Comparison of ENCODE assay signal across 18 cellular contexts in genomic region chr11:71281901-71282300, GRCh38. TPM values are rescaled to one million over a fixed set of nuclear protein-coding genes. Genes with fewer than 3 reads are reported as not detected.
DNase-seq lines count a peak whose midpoint lies in the region; ATAC-seq, FAIRE-seq and TF ChIP-seq lines count a peak whose summit lies in the region.
"Had no signal": no experiment of that assay in that cellular context is flagged by ENCODE, and none has a peak within 500 bp of the region (broad histone marks: within the 10 kb centered on the region; RNA-seq: fewer than 3 reads in every experiment).

No MANE protein-coding gene starts in this region.

- WGBS in body of pancreas, 2 donors: 62 to 67% methylated on average over 6 of the region's 6 CpGs
- WGBS in HepG2 (ENCODE audit: low lambda C conversion rate): 61% methylated on average over 5 of the region's 6 CpGs
- 20 to 38% methylated on average over 1 to 6 of the region's 6 CpGs for WGBS in transverse colon (ENCODE audit: low coverage in 1 of 2), 2 donors

- ATAC-seq in body of pancreas: no peak
- no peak for ATAC-seq in HepG2
- ATAC-seq: A549, Right ventricle myocardium inferior had no signal

- no peaks in the 10 kb centered on the region for H3K79me2 ChIP-seq in HepG2 (ENCODE audit: insufficient read depth, low read length)

- H3K9me3 ChIP-seq in body of pancreas (no peaks in the 10 kb centered on the region), HepG2 (ENCODE audit: low read length) (no peaks in the 10 kb centered on the region), transverse colon (no peaks in the 10 kb centered on the region)
- H3K9me3 ChIP-seq: A549 had no signal

- H3K4me2 ChIP-seq in HepG2 (ENCODE audit: low read depth, low read length): peak overlapping the region; percentile 55; the same call in 1 of the 2 replicates
- H3K4me2 ChIP-seq: A549 had no signal

- DNase-seq in activated CD8-positive, alpha-beta memory T cell treated with anti-CD3 and anti-CD28 coated beads for 24 hours: peak; percentile 11
- no peak for DNase-seq in activated CD8-positive, alpha-beta memory T cell treated with anti-CD3 and anti-CD28 coated beads, Interleukin-2, amount 50 U/mL, for 4 hours
- DNase-seq in body of pancreas (no peak), HepG2 (ENCODE audit: low spot score) (no peak), transverse colon (no peak), NCI-H2107 (lab: John Stamatoyannopoulos, UW) (no peak), NCI-H446 (lab: John Stamatoyannopoulos, UW) (no peak)
- DNase-seq in stimulated activated naive CD4-positive, alpha-beta T cell treated with Interleukin-2 at 50 U/mL for 16 hours (lab: John Stamatoyannopoulos, UW): no peak
- DNase-seq: DMS79 treated with DMSO at 0.1 percent for 48 hours, MM.1S, NCI-H1105 treated with DMSO at 0.1 percent for 48 hours, NCI-H187, NCI-H446 treated with DMSO at 0.1 percent for 48 hours, NCI-H748 treated with DMSO at 0.1 percent for 48 hours had no signal

- TF ChIP-seq EP300 in HepG2 (IDR thresholded peaks at IDR 0.05; ENCODE audit: low read depth in 2 of 2, low read length in 2 of 2) (no peak), HepG2 (CRISPR knock-in tag; IDR thresholded peaks at IDR 0.05; ENCODE audit: borderline replicate concordance) (no peak), transverse colon (IDR thresholded peaks at IDR 0.05; ENCODE audit: low read depth) (no peak)

- TF ChIP-seq CTCF in body of pancreas (IDR thresholded peaks at IDR 0.05): no peak
- no peak for TF ChIP-seq CTCF in HepG2 (CRISPR knock-in tag; IDR thresholded peaks at IDR 0.05)
- no peak for TF ChIP-seq CTCF in transverse colon (IDR thresholded peaks at IDR 0.05)

- H3K27ac ChIP-seq in body of pancreas (peak overlapping the region; percentile 34 to 89 (median 81)), HepG2 (ENCODE audit: extremely low read length, insufficient read depth, low read length) (no peak overlapping the region), transverse colon (peak overlapping the region; percentile 61 to 85 (median 83))
- H3K27ac ChIP-seq: A549 had no signal

- CTCF ChIA-PET in HepG2 (lab: Yijun Ruan, JAX; ENCODE audit: low intra/inter-chr PET ratio, low total read pairs): no interaction called here

- no peak overlapping the region for H3K4me3 ChIP-seq in body of pancreas
- H3K4me3 ChIP-seq in HepG2 (replicated peaks in 1 of 3; ENCODE audit: insufficient read depth in 1 of 3, low read depth in 2 of 3, low read length in 3 of 3): 0 out of 6 replicates have a peak overlapping the region, but pooled peaks of 1 of the 3 experiments have one; percentile 3
- H3K4me3 ChIP-seq in transverse colon: no peak overlapping the region
- H3K4me3 ChIP-seq: A549 had no signal

- H3K27me3 ChIP-seq in body of pancreas (no peaks in the 10 kb centered on the region), HepG2 (ENCODE audit: control insufficient read depth in 1 of 2, insufficient read depth in 2 of 2, low read length in 2 of 2) (0 out of 5 replicates have a peak, but pooled peaks cover 0 to 4% of the 10 kb centered on the region in 2 experiments), transverse colon (no peaks in the 10 kb centered on the region)

- no peak for FAIRE-seq in HepG2 (lab: Jason Lieb, UNC)
- FAIRE-seq: A549, G401.6, GM12892 had no signal

- H3K4me1 ChIP-seq in body of pancreas (peaks cover 51% of the 10 kb centered on the region), HepG2 (ENCODE audit: insufficient read depth, low read length) (peaks cover 66% of the 10 kb centered on the region), transverse colon (peaks cover under 1 to 29% (median 17%) of the 10 kb centered on the region in 4 donors)

- POLR2A ChIA-PET in HepG2 (lab: Yijun Ruan, JAX): interaction anchor here (2.0 kb wide), 1 partner anchor 29 kb away, joined by 21 read pairs; the partner anchor contains the start of gene SHANK2

- intact Hi-C loops in body of pancreas (cut with DNase I): no loop called here
- intact Hi-C loops in HepG2 (cut with micrococcal nuclease; ENCODE audit: unreplicated experiment): loop anchor here (1.0 to 2.0 kb wide), 2 partner anchors 13 to 29 kb away; partner anchors contain the start of gene SHANK2
- intact Hi-C loops in transverse colon (cut with DNase I; ENCODE audit: low total_unique reads): no loop called here

- H2AFZ ChIP-seq in HepG2 (ENCODE audit: low read length): no peak overlapping the region

- no peaks in the 10 kb centered on the region for H4K20me1 ChIP-seq in HepG2 (ENCODE audit: insufficient read depth, low read length)

- in situ Hi-C loops in HepG2 (cut with HindIII; ENCODE audit: extremely low pct_ligation_motif_present, low pct_unique_long_range_greater_than_20kb) (no loop called here), transverse colon (cut with MboI; ENCODE audit: low pct_ligation_motif_present in 1 of 4, low pct_unique_long_range_greater_than_20kb in 1 of 4, low sequenced_read_pairs in 3 of 4) (no loop called here)

- no peaks in the 10 kb centered on the region for H3K36me3 ChIP-seq in body of pancreas (replicated peaks in 1 of 2; ENCODE audit: insufficient read depth in 1 of 2, low read depth in 2 of 2)
- H3K36me3 ChIP-seq in HepG2 (replicated peaks in 1 of 2; ENCODE audit: control insufficient read depth in 1 of 2, insufficient read depth in 2 of 2, low read length in 2 of 2): no peaks in the 10 kb centered on the region
- H3K36me3 ChIP-seq in transverse colon: no peaks in the 10 kb centered on the region

- no TSS peak for BruUV-seq in HepG2 (replicated peaks; lab: Mats Ljungman, UMichigan)

- no peak overlapping the region; the same call in 1 of the 2 replicates for H3K9ac ChIP-seq in HepG2 (ENCODE audit: insufficient read depth, low read depth, low read length)

- TF ChIP-seq POLR2A in body of pancreas (IDR thresholded peaks at IDR 0.05) (no peak), HepG2 (IDR thresholded peaks at IDR 0.05; ENCODE audit: insufficient read depth in 1 of 2, low read depth in 2 of 2, low read length in 2 of 2) (no peak), transverse colon (IDR thresholded peaks at IDR 0.05) (no peak)

- no peak for TF ChIP-seq RAD21 in HepG2 (CRISPR knock-in tag; IDR thresholded peaks at IDR 0.05)

TF ChIP-seq in HepG2, 621 proteins besides CTCF, POLR2A, EP300 and RAD21:
- no peak for TF ChIP-seq SRSF1 (optimal IDR thresholded peaks at IDR 0.05; ENCODE audit: low read depth, low read length)
- TF ChIP-seq ZNF468 (CRISPR knock-in tag; IDR thresholded peaks at IDR 0.05): no peak
- no peak for TF ChIP-seq ARNTL (CRISPR knock-in tag; IDR thresholded peaks at IDR 0.05)

RNA-seq across cellular contexts. Expression of gene SHANK2, which starts 29.5 kb away (rescaled TPM):
- total RNA-seq in body of pancreas: 10 to 100 TPM; 44.4 to 94.9 TPM
- total RNA-seq in HepG2 (2016; rRNA removed; fragmentation: Illumina TruSeq; extraction: Trizol): 10.2 and 10.5 TPM in 2 replicates
- total RNA-seq in HepG2 (2016; cell fraction: cytosol; rRNA removed; fragmentation: Illumina TruSeq; extraction: Trizol; ENCODE audit: low read depth): 21.4 and 22.4 TPM in 2 replicates
- total RNA-seq in HepG2 (2016; cell fraction: insoluble cytoplasmic fraction; rRNA removed; fragmentation: Illumina TruSeq; extraction: Trizol): 10.1 and 10.2 TPM in 2 replicates
- total RNA-seq in HepG2 (2016; cell fraction: membrane; rRNA removed; fragmentation: Illumina TruSeq; extraction: Trizol): 14.0 and 14.5 TPM in 2 replicates
- 30.8 and 38.1 TPM in 2 replicates for total RNA-seq in HepG2 (2016; cell fraction: nucleus; rRNA removed; fragmentation: Illumina TruSeq; extraction: Trizol)
- polyA plus RNA-seq in HepG2 (2011; rRNA removed): 13.0 and 16.0 TPM in 2 replicates
- polyA plus RNA-seq in HepG2 (2011; cell fraction: cytosol; rRNA removed): 8.0 and 9.2 TPM in 2 replicates
- polyA plus RNA-seq in HepG2 (2011; cell fraction: nucleus; rRNA removed): 60.2 and 68.0 TPM in 2 replicates
- polyA plus RNA-seq in HepG2 (2012): 11.6 and 14.7 TPM in 2 replicates
- polyA plus RNA-seq in HepG2 (2016; cell fraction: cytosol; fragmentation: Illumina TruSeq; extraction: Trizol; ENCODE audit: low read depth): 1.2 and 1.3 TPM in 2 replicates
- 5.5 and 10.0 TPM in 2 replicates for polyA plus RNA-seq in HepG2 (2016; cell fraction: insoluble cytoplasmic fraction; fragmentation: Illumina TruSeq; extraction: Trizol; ENCODE audit: low read depth)
- 2.4 and 3.2 TPM in 2 replicates for polyA plus RNA-seq in HepG2 (2016; cell fraction: membrane; fragmentation: Illumina TruSeq; extraction: Trizol; ENCODE audit: low read depth)
- 26.0 and 26.8 TPM in 2 replicates for polyA plus RNA-seq in HepG2 (2016; cell fraction: nucleus; fragmentation: Illumina TruSeq; extraction: Trizol; ENCODE audit: insufficient read depth, low read depth)
- 0.21 and 90.9 TPM in 2 replicates for polyA minus RNA-seq in HepG2 (2011; rRNA and poly(A)+ RNA removed; ENCODE audit: low replicate concordance)
- 22.8 and 29.4 TPM in 2 replicates for polyA minus RNA-seq in HepG2 (2011; cell fraction: cytosol; rRNA and poly(A)+ RNA removed)
- polyA minus RNA-seq in HepG2 (2011; cell fraction: nucleus; rRNA and poly(A)+ RNA removed): 98.9 and 104 TPM in 2 replicates
- 10 to 100 TPM; 26.2 to 95.5 (median 45.1) TPM for total RNA-seq in transverse colon
